Comparison of ENCODE assay signal across 1 cellular context in genomic region chr10:117137031-117137910, GRCh38.
TF ChIP-seq lines count a peak whose summit lies in the region.

No MANE protein-coding gene starts in this region.

TF ChIP-seq in GM23338, 12 proteins besides CTCF, POLR2A, EP300 and RAD21 (continued from another document):
- no peak for TF ChIP-seq ZNF462 (CRISPR knock-in tag; IDR thresholded peaks at IDR 0.05)
- TF ChIP-seq CREB1 (CRISPR knock-in tag; IDR thresholded peaks at IDR 0.05; ENCODE audit: low read depth), result no peak
- no peak for TF ChIP-seq REST (IDR thresholded peaks at IDR 0.05; ENCODE audit: unreplicated experiment)
